Comparison of ENCODE assay signal across 24 cellular contexts in genomic region chr5:61906820-61907219, GRCh38.
"Had no signal": no experiment of that assay in that cellular context is flagged by ENCODE, and none has a peak within 500 bp of the region (broad histone marks: within the 10 kb centered on the region; RNA-seq: fewer than 3 reads in every experiment).

No MANE protein-coding gene starts in this region.

- H3K9ac ChIP-seq: parathyroid adenoma had no signal

- H3K4me1 Mint-ChIP-seq: natural killer cell; stimulated activated effector memory CD8-positive, alpha-beta T cell treated with anti-CD3 and anti-CD28 coated beads, Interleukin-12 subunit alpha, Interleukin-12 subunit beta, amount 100 ng/mL, for 72 hours had no signal

- H3K4me3 Mint-ChIP-seq: natural killer cell; stimulated activated effector memory CD8-positive, alpha-beta T cell treated with anti-CD3 and anti-CD28 coated beads, Interleukin-12 subunit alpha, Interleukin-12 subunit beta, amount 100 ng/mL, for 72 hours had no signal

- H3K27ac ChIP-seq: coronary artery, esophagus muscularis mucosa, foreskin keratinocyte, gastroesophageal sphincter, heart left ventricle, hepatocyte, left ventricle myocardium inferior, lower lobe of right lung, parathyroid adenoma, psoas muscle, stomach, thyroid gland, vagina had no signal

- H3K4me1 ChIP-seq: heart left ventricle, left ventricle myocardium inferior, lower lobe of right lung, parathyroid adenoma, psoas muscle, stomach, thyroid gland, vagina had no signal

- H3K9me3 ChIP-seq: lower lobe of right lung, psoas muscle, sigmoid colon, thyroid gland, vagina had no signal

- H3K9me3 Mint-ChIP-seq: stimulated activated effector memory CD8-positive, alpha-beta T cell treated with anti-CD3 and anti-CD28 coated beads, Interleukin-12 subunit alpha, Interleukin-12 subunit beta, amount 100 ng/mL, for 72 hours had no signal

- H3K36me3 ChIP-seq: esophagus muscularis mucosa, gastroesophageal sphincter, heart left ventricle, left ventricle myocardium inferior, lower lobe of right lung, sigmoid colon, stomach, thyroid gland, vagina had no signal

- H3K79me2 ChIP-seq: hepatocyte, parathyroid adenoma had no signal

- H3K4me2 ChIP-seq: hepatocyte had no signal

- H3K4me3 ChIP-seq: coronary artery, esophagus muscularis mucosa, gastroesophageal sphincter, heart left ventricle, hepatocyte, left ventricle myocardium inferior, lower lobe of right lung, psoas muscle, sigmoid colon, stomach, thyroid gland, vagina had no signal

- DNase-seq: dermis blood vessel endothelial cell; effector memory CD4-positive, alpha-beta T cell; foreskin keratinocyte; heart left ventricle; left colon; left ventricle myocardium inferior; lower lobe of right lung; natural killer cell; psoas muscle; right cardiac atrium; sigmoid colon; stimulated activated CD4-positive, alpha-beta T cell treated with anti-CD3 and anti-CD28 coated beads, Interleukin-2, amount 100 ng/mL, for 24 hours; stimulated activated CD4-positive, alpha-beta T cell treated with anti-CD3 and anti-CD28 coated beads, Interleukin-4, amount 100 ng/mL, for 24 hours; stimulated activated naive CD4-positive, alpha-beta T cell treated with Interleukin-2 at 50 U/mL for 16 hours; stomach; thyroid gland; trophoblast cell had no signal

- ATAC-seq: foreskin keratinocyte; gastroesophageal sphincter; heart left ventricle; left colon; lower lobe of right lung; natural killer cell; psoas muscle; right cardiac atrium; stimulated activated effector memory CD8-positive, alpha-beta T cell treated with anti-CD3 and anti-CD28 coated beads, Interleukin-12 subunit alpha, Interleukin-12 subunit beta, amount 100 ng/mL, for 72 hours had no signal

- H3K36me3 Mint-ChIP-seq: natural killer cell; stimulated activated effector memory CD8-positive, alpha-beta T cell treated with anti-CD3 and anti-CD28 coated beads, Interleukin-12 subunit alpha, Interleukin-12 subunit beta, amount 100 ng/mL, for 72 hours had no signal

- H3K27me3 ChIP-seq: esophagus muscularis mucosa, foreskin keratinocyte, gastroesophageal sphincter, hepatocyte, sigmoid colon, stomach, thyroid gland, vagina had no signal

- H2AFZ ChIP-seq: hepatocyte, parathyroid adenoma had no signal

- H3K27ac Mint-ChIP-seq: natural killer cell; stimulated activated effector memory CD8-positive, alpha-beta T cell treated with anti-CD3 and anti-CD28 coated beads, Interleukin-12 subunit alpha, Interleukin-12 subunit beta, amount 100 ng/mL, for 72 hours had no signal
